12 cellular contexts compared by ENCODE assay signal in genomic region chr2:181738074-181738473, GRCh38. TPM values are rescaled to one million over a fixed set of nuclear protein-coding genes. Genes with fewer than 3 reads are reported as not detected.
DNase-seq lines count a peak whose midpoint lies in the region; ATAC-seq, FAIRE-seq and TF ChIP-seq lines count a peak whose summit lies in the region.
"Had no signal": no experiment of that assay in that cellular context is flagged by ENCODE, and none has a peak within 500 bp of the region (broad histone marks: within the 10 kb centered on the region; RNA-seq: fewer than 3 reads in every experiment).

No MANE protein-coding gene starts in this region.

- H3K27me3 ChIP-seq in WERI-Rb-1 (ENCODE audit: insufficient read depth, low read depth, severe bottlenecking) (no peaks in the 10 kb centered on the region), small intestine (ENCODE audit: control insufficient read depth in 2 of 2, insufficient read depth in 2 of 2, low read length in 2 of 2) (no peaks in the 10 kb centered on the region)
- H3K27me3 ChIP-seq: ascending aorta, heart left ventricle, Peyer's patch had no signal

- H3K36me3 ChIP-seq in WERI-Rb-1 = no peaks in the 10 kb centered on the region
- H3K36me3 ChIP-seq in small intestine (ENCODE audit: control insufficient read depth in 2 of 2, insufficient read depth in 2 of 2, low read length in 2 of 2) = no peaks in the 10 kb centered on the region
- H3K36me3 ChIP-seq: ascending aorta, heart left ventricle, Peyer's patch had no signal

- TF ChIP-seq CTCF in WERI-Rb-1 (IDR thresholded peaks at IDR 0.05; ENCODE audit: low read depth, low read length) = 0 out of 2 replicates have a peak, but pooled peaks have one; percentile 10

- no peak overlapping the region for H3K27ac ChIP-seq in WERI-Rb-1
- no peak overlapping the region for H3K27ac ChIP-seq in small intestine (ENCODE audit: low read depth in 1 of 2, low read length in 1 of 2)
- H3K27ac ChIP-seq: ascending aorta, heart left ventricle, Peyer's patch had no signal

- 30 to 37% (median 34%) methylated on average over 2 of the region's 2 CpGs for WGBS in small intestine, 3 donors

- peaks cover 0 to 1% of the 10 kb centered on the region in 2 donors for H3K4me1 ChIP-seq in small intestine (ENCODE audit: control insufficient read depth in 2 of 2, insufficient read depth in 1 of 2, low read depth in 1 of 2, low read length in 1 of 2)
- H3K4me1 ChIP-seq: ascending aorta, Peyer's patch had no signal

- peak; percentile 44 for DNase-seq in HT-29 (ENCODE audit: low spot score)
- no peak for DNase-seq in WERI-Rb-1
- peak; percentile 35 to 60 for DNase-seq in lung microvascular endothelial cell (ENCODE audit: low read depth in 2 of 2)
- no peak for DNase-seq in NK-92 (lab: John Stamatoyannopoulos, UW; ENCODE audit: unreplicated experiment)
- no peak for DNase-seq in putamen (ENCODE audit: low spot score)
- no peak for DNase-seq in small intestine
- no peak for DNase-seq in left lobe of liver (ENCODE audit: low spot score)
- DNase-seq: heart left ventricle had no signal

- ATAC-seq in GM18907 (IDR thresholded peaks at IDR 0.05; ENCODE audit: unreplicated experiment) = peak; percentile 59
- ATAC-seq in left lobe of liver = no peak
- ATAC-seq: heart left ventricle had no signal

- H3K4me3 ChIP-seq in WERI-Rb-1 (ENCODE audit: low read depth, low read length) = no peak overlapping the region
- no peak overlapping the region for H3K4me3 ChIP-seq in small intestine (ENCODE audit: low read depth in 1 of 2, low read length in 2 of 2)
- H3K4me3 ChIP-seq: ascending aorta, heart left ventricle, Peyer's patch had no signal

- no peak for FAIRE-seq in small intestine (lab: Jason Lieb, UNC)

- peaks cover 3% of the 10 kb centered on the region for H3K9me3 ChIP-seq in WERI-Rb-1 (ENCODE audit: severe bottlenecking)
- no peaks in the 10 kb centered on the region for H3K9me3 ChIP-seq in small intestine (ENCODE audit: control insufficient read depth, low read depth)
- H3K9me3 ChIP-seq: ascending aorta, Peyer's patch had no signal

RNA-seq across cellular contexts. Expression of gene NEUROD1, which starts 57.8 kb away (rescaled TPM):
- total RNA-seq in HT-29 (2014; rRNA removed; shearing (Covaris generic)) = not detected in 2 replicates
- total RNA-seq in lung microvascular endothelial cell (not detected in 2 replicates), left lobe of liver (not detected)
- 1 to 10 TPM; 1.4 to 3.8 (median 3.1) TPM for polyA plus RNA-seq in small intestine
- total RNA-seq: activated CD8-positive, alpha-beta memory T cell treated with anti-CD3 and anti-CD28 coated beads for 36 hours; ascending aorta; heart left ventricle had no signal
- polyA plus RNA-seq: heart left ventricle had no signal

Comparison
In these comparisons a context has a peak if more than half of its experiments do, and no peak if none do; other contexts are left out.
1. DNase-seq: peak in HT-29 (single experiment) and lung microvascular endothelial cell (2 of 2); none in WERI-Rb-1 (single experiment), NK-92 (single experiment), putamen (single experiment), small intestine (single experiment) and left lobe of liver (single experiment).